In the genomic region with DNA sequence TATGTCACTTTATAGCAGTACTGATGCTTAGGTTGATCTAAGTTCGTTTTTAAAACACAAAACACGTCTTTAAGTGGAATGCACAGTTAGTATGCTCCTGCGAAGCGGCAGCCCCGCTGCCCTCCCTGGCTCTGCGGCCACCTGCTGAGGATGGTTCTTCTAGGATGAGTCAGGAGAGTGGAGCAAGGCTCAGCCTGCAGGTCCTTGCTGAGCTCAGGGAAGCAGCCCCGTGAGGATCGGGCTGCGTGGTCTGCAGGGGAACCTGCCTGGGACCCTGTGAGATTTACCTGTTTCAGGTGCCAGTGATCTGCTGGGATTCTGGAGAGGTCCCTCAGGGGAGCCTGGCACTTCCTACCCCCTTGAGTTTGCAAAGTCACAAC, we compare ENCODE assay signal across 2 cellular contexts.
A peak's percentile ranks its signal among the peaks of the same experiment; 100 is the strongest.
TF ChIP-seq lines count a peak whose summit lies in the region.

No MANE protein-coding gene starts in this region.

TF ChIP-seq in HEK293, 187 proteins besides CTCF, POLR2A, EP300 and RAD21 (continued from another document and continues in another):
- TF ChIP-seq ZNF280C (tag by site-specific recombination; IDR thresholded peaks at IDR 0.05), result no peak
- TF ChIP-seq ZNF558 (tag by site-specific recombination; IDR thresholded peaks at IDR 0.05), result no peak
- peak; percentile 79 for TF ChIP-seq SCRT2 (tag by site-specific recombination; IDR thresholded peaks at IDR 0.05)
- no peak for TF ChIP-seq ZNF341 (tag by site-specific recombination; IDR thresholded peaks at IDR 0.05; ENCODE audit: low read depth)
- no peak for TF ChIP-seq ZFP69B (tag by site-specific recombination; IDR thresholded peaks at IDR 0.05)
- peak; percentile 20; the same call in 1 of the 2 replicates for TF ChIP-seq TRIM28 (IDR thresholded peaks at IDR 0.05; ENCODE audit: borderline replicate concordance, low read length)
- no peak for TF ChIP-seq ZNF157 (tag by site-specific recombination; IDR thresholded peaks at IDR 0.05)
- TF ChIP-seq, protein P1, sequence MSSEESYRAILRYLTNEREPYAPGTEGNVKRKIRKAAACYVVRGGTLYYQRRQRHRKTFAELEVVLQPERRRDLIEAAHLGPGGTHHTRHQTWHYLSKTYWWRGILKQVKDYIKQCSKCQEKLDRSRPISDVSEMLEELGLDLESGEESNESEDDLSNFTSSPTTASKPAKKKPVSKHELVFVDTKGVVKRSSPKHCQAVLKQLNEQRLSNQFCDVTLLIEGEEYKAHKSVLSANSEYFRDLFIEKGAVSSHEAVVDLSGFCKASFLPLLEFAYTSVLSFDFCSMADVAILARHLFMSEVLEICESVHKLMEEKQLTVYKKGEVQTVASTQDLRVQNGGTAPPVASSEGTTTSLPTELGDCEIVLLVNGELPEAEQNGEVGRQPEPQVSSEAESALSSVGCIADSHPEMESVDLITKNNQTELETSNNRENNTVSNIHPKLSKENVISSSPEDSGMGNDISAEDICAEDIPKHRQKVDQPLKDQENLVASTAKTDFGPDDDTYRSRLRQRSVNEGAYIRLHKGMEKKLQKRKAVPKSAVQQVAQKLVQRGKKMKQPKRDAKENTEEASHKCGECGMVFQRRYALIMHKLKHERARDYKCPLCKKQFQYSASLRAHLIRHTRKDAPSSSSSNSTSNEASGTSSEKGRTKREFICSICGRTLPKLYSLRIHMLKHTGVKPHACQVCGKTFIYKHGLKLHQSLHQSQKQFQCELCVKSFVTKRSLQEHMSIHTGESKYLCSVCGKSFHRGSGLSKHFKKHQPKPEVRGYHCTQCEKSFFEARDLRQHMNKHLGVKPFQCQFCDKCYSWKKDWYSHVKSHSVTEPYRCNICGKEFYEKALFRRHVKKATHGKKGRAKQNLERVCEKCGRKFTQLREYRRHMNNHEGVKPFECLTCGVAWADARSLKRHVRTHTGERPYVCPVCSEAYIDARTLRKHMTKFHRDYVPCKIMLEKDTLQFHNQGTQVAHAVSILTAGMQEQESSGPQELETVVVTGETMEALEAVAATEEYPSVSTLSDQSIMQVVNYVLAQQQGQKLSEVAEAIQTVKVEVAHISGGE (tag by site-specific recombination; conservative IDR thresholded peaks at IDR 0.05; ENCODE audit: low read depth), result no peak
- TF ChIP-seq, protein P2, sequence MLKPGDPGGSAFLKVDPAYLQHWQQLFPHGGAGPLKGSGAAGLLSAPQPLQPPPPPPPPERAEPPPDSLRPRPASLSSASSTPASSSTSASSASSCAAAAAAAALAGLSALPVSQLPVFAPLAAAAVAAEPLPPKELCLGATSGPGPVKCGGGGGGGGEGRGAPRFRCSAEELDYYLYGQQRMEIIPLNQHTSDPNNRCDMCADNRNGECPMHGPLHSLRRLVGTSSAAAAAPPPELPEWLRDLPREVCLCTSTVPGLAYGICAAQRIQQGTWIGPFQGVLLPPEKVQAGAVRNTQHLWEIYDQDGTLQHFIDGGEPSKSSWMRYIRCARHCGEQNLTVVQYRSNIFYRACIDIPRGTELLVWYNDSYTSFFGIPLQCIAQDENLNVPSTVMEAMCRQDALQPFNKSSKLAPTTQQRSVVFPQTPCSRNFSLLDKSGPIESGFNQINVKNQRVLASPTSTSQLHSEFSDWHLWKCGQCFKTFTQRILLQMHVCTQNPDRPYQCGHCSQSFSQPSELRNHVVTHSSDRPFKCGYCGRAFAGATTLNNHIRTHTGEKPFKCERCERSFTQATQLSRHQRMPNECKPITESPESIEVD (tag by site-specific recombination; IDR thresholded peaks at IDR 0.05), result no peak
- no peak for TF ChIP-seq ZNF112 (tag by site-specific recombination; IDR thresholded peaks at IDR 0.05)
- TF ChIP-seq FEZF1 (tag by site-specific recombination; IDR thresholded peaks at IDR 0.05), result no peak
- TF ChIP-seq PRDM10 (tag by site-specific recombination; IDR thresholded peaks at IDR 0.05), result peak; percentile 51; the same call in 1 of the 2 replicates
- no peak for TF ChIP-seq ZNF555 (tag by site-specific recombination; conservative IDR thresholded peaks at IDR 0.05)
- TF ChIP-seq ZNF37A (tag by site-specific recombination; IDR thresholded peaks at IDR 0.05), result no peak
- TF ChIP-seq ZBTB21 (tag by site-specific recombination; IDR thresholded peaks at IDR 0.05), result no peak
- TF ChIP-seq GLIS2 (tag by site-specific recombination; IDR thresholded peaks at IDR 0.05), result peak; percentile 12; the same call in 1 of the 2 replicates

TF ChIP-seq in K562, 482 proteins besides CTCF, POLR2A, EP300 and RAD21 (continued from another document):
- no peak for TF ChIP-seq ELK1 (CRISPR knock-in tag; IDR thresholded peaks at IDR 0.05)
- 0 out of 2 replicates have a peak, but pooled peaks have one; percentile 10 for TF ChIP-seq ZNF592 (IDR thresholded peaks at IDR 0.05)
- no peak for TF ChIP-seq NR1H2 (CRISPR knock-in tag; IDR thresholded peaks at IDR 0.05)
- TF ChIP-seq UBTF (IDR thresholded peaks at IDR 0.05; ENCODE audit: borderline replicate concordance in 1 of 2, low read depth in 2 of 2, low read length in 2 of 2), result 0 out of 4 replicates have a peak, but pooled peaks of 1 of the 2 experiments have one; percentile 14
- 0 out of 4 replicates have a peak, but pooled peaks of 1 of the 2 experiments have one; percentile 8 for TF ChIP-seq ZNF639 (CRISPR knock-in tag; conservative IDR thresholded peaks at IDR 0.05 in 1 of 2, IDR thresholded peaks at IDR 0.05 in 1 of 2)
- TF ChIP-seq ZNF134 (CRISPR knock-in tag; conservative IDR thresholded peaks at IDR 0.05), result no peak
- TF ChIP-seq, protein P3, sequence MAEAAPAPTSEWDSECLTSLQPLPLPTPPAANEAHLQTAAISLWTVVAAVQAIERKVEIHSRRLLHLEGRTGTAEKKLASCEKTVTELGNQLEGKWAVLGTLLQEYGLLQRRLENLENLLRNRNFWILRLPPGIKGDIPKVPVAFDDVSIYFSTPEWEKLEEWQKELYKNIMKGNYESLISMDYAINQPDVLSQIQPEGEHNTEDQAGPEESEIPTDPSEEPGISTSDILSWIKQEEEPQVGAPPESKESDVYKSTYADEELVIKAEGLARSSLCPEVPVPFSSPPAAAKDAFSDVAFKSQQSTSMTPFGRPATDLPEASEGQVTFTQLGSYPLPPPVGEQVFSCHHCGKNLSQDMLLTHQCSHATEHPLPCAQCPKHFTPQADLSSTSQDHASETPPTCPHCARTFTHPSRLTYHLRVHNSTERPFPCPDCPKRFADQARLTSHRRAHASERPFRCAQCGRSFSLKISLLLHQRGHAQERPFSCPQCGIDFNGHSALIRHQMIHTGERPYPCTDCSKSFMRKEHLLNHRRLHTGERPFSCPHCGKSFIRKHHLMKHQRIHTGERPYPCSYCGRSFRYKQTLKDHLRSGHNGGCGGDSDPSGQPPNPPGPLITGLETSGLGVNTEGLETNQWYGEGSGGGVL (CRISPR knock-in tag; IDR thresholded peaks at IDR 0.05), result no peak
- no peak for TF ChIP-seq HMGN3 (IDR thresholded peaks at IDR 0.05; ENCODE audit: borderline replicate concordance, extremely low read depth, insufficient read length, low read depth, low read length)
- TF ChIP-seq, protein P4, sequence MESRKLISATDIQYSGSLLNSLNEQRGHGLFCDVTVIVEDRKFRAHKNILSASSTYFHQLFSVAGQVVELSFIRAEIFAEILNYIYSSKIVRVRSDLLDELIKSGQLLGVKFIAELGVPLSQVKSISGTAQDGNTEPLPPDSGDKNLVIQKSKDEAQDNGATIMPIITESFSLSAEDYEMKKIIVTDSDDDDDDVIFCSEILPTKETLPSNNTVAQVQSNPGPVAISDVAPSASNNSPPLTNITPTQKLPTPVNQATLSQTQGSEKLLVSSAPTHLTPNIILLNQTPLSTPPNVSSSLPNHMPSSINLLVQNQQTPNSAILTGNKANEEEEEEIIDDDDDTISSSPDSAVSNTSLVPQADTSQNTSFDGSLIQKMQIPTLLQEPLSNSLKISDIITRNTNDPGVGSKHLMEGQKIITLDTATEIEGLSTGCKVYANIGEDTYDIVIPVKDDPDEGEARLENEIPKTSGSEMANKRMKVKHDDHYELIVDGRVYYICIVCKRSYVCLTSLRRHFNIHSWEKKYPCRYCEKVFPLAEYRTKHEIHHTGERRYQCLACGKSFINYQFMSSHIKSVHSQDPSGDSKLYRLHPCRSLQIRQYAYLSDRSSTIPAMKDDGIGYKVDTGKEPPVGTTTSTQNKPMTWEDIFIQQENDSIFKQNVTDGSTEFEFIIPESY (CRISPR knock-in tag; IDR thresholded peaks at IDR 0.05), result peak; percentile 65; the same call in 1 of the 2 replicates
- TF ChIP-seq, protein P1 (CRISPR knock-in tag; IDR thresholded peaks at IDR 0.05), result 0 out of 6 replicates have a peak, but pooled peaks of 1 of the 3 experiments have one; percentile 1
